In the genomic region with DNA sequence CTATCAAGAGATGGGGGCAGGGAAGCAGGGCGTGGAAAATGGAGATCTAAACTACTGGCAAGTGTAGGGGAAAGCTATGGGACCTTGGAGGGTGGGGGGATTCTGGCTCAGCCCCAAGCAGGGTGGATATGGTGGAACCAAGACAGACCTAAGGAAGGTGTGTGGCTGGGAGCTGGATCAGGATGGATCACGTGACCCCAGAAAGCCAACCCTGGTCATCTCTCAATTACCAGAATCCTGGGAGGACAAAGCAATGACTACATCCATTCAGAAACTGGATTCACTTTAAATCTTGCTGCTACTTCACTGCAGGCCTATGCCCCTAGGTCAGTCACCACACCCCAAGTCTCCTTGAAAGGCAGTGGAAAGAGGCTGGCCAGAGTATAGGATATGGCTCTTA, we compare ENCODE assay signal across 8 cellular contexts.
"Had no signal": no experiment of that assay in that cellular context is flagged by ENCODE, and none has a peak within 500 bp of the region (broad histone marks: within the 10 kb centered on the region; RNA-seq: fewer than 3 reads in every experiment).

No MANE protein-coding gene starts in this region.

- H3K9me3 Mint-ChIP-seq: H9 had no signal

- H3K4me3 ChIP-seq: GM23248 had no signal

- H3K27ac Mint-ChIP-seq: H9 had no signal

- FAIRE-seq: H1, H54, HTR-8/SVneo had no signal

- H3K27ac ChIP-seq: GM23248 had no signal

- H3K4me3 Mint-ChIP-seq: H9 had no signal

- H2AFZ ChIP-seq: GM23248 had no signal

- DNase-seq: GM23248, H9, HCEC 1CT, IMR-90, KBM-7 had no signal

- H3K9ac ChIP-seq: GM23248 had no signal
